2 cellular contexts compared by ENCODE assay signal in the genomic region with DNA sequence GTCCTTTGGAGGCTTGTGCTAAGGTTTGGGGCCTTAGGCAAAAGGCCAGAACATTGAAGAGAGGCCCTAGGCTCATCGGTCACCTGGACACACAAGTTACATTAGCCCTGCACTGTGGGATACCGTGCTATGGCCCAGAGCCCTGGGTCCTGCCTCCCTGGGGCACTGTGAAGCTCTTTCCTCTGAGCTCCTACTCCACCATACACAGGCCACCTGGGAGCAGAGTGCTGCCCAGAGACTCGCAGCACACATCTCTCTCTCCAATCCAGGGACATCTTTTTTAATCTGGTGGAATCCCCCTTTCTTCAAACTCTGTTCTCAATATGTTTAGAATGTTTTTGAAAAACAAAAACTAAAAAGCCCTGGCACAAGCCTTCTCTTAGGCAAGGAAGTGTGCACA.
TF ChIP-seq lines count a peak whose summit lies in the region.

No MANE protein-coding gene starts in this region.

TF ChIP-seq in IMR-90, 13 proteins besides CTCF, POLR2A, EP300 and RAD21:
- no peak for TF ChIP-seq RFX5 (IDR thresholded peaks at IDR 0.05; ENCODE audit: low read depth, low read length)
- TF ChIP-seq RCOR1 (IDR thresholded peaks at IDR 0.05; ENCODE audit: insufficient replicate concordance, low read length) = no peak
- TF ChIP-seq CHD1 (IDR thresholded peaks at IDR 0.05; ENCODE audit: low read depth, low read length) = no peak
- TF ChIP-seq SMC3 (IDR thresholded peaks at IDR 0.05; ENCODE audit: low read depth, low read length) = no peak
- no peak for TF ChIP-seq FOS (IDR thresholded peaks at IDR 0.05; ENCODE audit: low read depth, low read length)
- TF ChIP-seq MAFK (IDR thresholded peaks at IDR 0.05; ENCODE audit: low read depth, low read length) = no peak
- TF ChIP-seq ELK1 (IDR thresholded peaks at IDR 0.05; ENCODE audit: borderline replicate concordance, low read depth, low read length) = no peak
- TF ChIP-seq BHLHE40 (IDR thresholded peaks at IDR 0.05; ENCODE audit: low read depth, low read length) = no peak
- TF ChIP-seq MXI1 (IDR thresholded peaks at IDR 0.05; ENCODE audit: borderline replicate concordance, low read depth, low read length) = no peak
TF ChIP-seq in IMR-90: peak in this region for 0.

TF ChIP-seq in H1, 55 proteins besides CTCF, POLR2A, EP300 and RAD21:
- no peak for TF ChIP-seq SP4 (IDR thresholded peaks at IDR 0.05; ENCODE audit: low read length)
- TF ChIP-seq TCF12 (IDR thresholded peaks at IDR 0.05; ENCODE audit: low read depth, low read length) = no peak
- TF ChIP-seq CBX8 (IDR thresholded peaks at IDR 0.05; ENCODE audit: borderline replicate concordance, low read depth, low read length) = no peak
- no peak for TF ChIP-seq SRF (IDR thresholded peaks at IDR 0.05; ENCODE audit: low read depth, low read length)
- no peak for TF ChIP-seq CEBPB (IDR thresholded peaks at IDR 0.05; ENCODE audit: low read depth, low read length)
- TF ChIP-seq HDAC2 (IDR thresholded peaks at IDR 0.05; ENCODE audit: borderline replicate concordance in 1 of 2, low read depth in 2 of 2, low read length in 2 of 2) = no peak
- TF ChIP-seq SIX5 (IDR thresholded peaks at IDR 0.05; ENCODE audit: low read depth, low read length) = no peak
- TF ChIP-seq HDAC6 (IDR thresholded peaks at IDR 0.05; ENCODE audit: low read depth, low read length) = no peak
